In the genomic region with DNA sequence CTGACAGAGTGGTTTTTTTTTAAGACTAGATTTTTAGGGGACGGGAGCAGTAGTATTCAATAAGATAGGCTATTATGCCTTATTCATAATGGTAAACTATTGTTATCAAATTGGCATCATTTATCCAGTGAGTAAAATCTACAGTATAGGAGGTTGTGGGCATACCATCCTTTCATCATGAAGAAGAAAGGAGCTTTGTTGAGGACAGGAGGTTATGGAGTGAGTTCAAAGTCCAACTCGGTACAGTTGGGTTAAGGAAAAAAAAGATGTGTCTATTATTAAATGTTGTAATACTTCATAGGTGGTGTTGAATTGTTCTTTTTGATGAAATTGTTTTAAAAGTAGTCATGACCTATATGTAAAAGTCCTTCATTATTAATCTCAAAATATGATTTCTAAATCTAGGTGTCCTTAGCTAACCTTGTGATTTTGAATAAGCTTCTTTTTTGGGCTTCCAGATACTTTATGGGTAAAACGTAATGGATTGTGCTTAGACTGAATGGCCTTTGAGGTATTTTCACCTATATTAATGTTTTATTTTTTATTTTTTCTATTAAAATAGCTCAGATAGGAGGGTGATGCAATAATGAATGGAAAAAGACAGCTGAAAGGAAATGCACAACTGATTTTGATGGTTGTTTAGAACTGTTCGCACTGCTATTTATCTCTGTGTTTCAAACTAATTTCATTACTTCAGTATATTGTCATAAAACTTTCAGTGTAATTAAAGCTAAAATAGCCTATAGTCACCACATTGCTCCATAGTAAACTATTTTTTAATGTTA, we compare ENCODE assay signal across 1 cellular context.
A peak's percentile ranks its signal among the peaks of the same experiment; 100 is the strongest.
TF ChIP-seq lines count a peak whose summit lies in the region.

No MANE protein-coding gene starts in this region.

TF ChIP-seq in K562, 482 proteins besides CTCF, POLR2A, EP300 and RAD21:
- TF ChIP-seq CEBPG (CRISPR knock-in tag; IDR thresholded peaks at IDR 0.05) (no peak), CEBPG (tag; conservative IDR thresholded peaks at IDR 0.05 in 1 of 2, IDR thresholded peaks at IDR 0.05 in 1 of 2) (peak; percentile 73 to 86), ATF3 (IDR thresholded peaks at IDR 0.05) (peak; percentile 74), ATF3 (CRISPR knock-in tag; conservative IDR thresholded peaks at IDR 0.05) (no peak), NR0B1 (IDR thresholded peaks at IDR 0.05; ENCODE audit: partially characterized antibody) (no peak), CEBPB (tag; IDR thresholded peaks at IDR 0.05) (peak; percentile 51)
TF ChIP-seq in K562: peak in this region for 3.
